13 cellular contexts compared by ENCODE assay signal in the genomic region with DNA sequence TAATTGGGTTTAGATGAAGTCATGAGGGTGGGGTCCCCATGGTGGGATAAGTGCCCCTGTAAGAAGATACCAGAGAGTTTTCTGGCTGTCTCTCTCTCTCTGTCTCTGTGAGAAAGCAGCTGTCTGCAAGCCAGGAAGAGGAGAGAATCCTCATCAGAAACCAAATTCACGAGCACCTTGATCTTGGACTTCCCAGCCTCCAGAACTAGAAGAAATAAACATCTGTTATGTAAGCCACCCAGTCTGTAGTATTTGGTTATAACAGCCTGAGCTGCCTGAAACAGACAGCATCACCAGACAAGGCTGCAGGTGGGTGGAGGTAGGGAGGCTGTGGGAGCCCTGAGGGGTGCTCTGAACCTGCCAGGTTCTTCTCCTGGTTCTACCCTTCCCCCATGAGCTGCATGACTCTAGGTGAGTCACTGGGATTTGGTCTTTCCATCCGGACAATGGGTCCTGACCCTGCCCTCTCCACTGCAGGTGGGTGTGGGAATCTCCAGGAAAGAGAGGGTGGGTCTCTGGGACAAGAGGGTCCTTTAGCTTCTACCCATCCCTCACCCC.
"Had no signal": no experiment of that assay in that cellular context is flagged by ENCODE, and none has a peak within 500 bp of the region (broad histone marks: within the 10 kb centered on the region; RNA-seq: fewer than 3 reads in every experiment).

No MANE protein-coding gene starts in this region.

- H3K36me3 ChIP-seq: neural progenitor cell, ovary, tibial artery had no signal

- H3K27ac ChIP-seq: neural progenitor cell, ovary, tibial artery had no signal

- H3K4me1 ChIP-seq: tibial artery had no signal

- H2AFZ ChIP-seq: neural progenitor cell had no signal

- H3K4me3 ChIP-seq: neural progenitor cell, ovary, tibial artery had no signal

- H3K9ac ChIP-seq: neural progenitor cell had no signal

- DNase-seq: activated CD4-positive, alpha-beta T cell treated with anti-CD3 and anti-CD28 coated beads, Interleukin-2, amount 10 ng/mL, durations not matched to agents 24 days and 14 days; activated CD4-positive, CD25-positive, alpha-beta regulatory T cell; activated naive CD4-positive, alpha-beta T cell treated with anti-CD3 and anti-CD28 coated beads, Interleukin-2, amount 50 U/mL, for 16 hours; activated T-cell treated with anti-CD3 and anti-CD28 coated beads for 4 hours; amniotic stem cell; effector memory CD8-positive, alpha-beta T cell; erythroblast; naive B cell; stimulated activated CD4-positive, alpha-beta T cell treated with anti-CD3 and anti-CD28 coated beads, Interleukin-12 subunit alpha, Interleukin-12 subunit beta, amount 100 ng/mL, for 4 hours; stimulated activated CD4-positive, alpha-beta T cell treated with anti-CD3 and anti-CD28 coated beads, Interleukin-2, amount 100 ng/mL, for 24 hours; tibial artery had no signal

- H3K4me2 ChIP-seq: neural progenitor cell had no signal

- H3K27me3 ChIP-seq: neural progenitor cell, ovary, tibial artery had no signal

- ATAC-seq: effector memory CD8-positive, alpha-beta T cell had no signal
